In genomic region chr19:55369651-55370304, GRCh38 we compare ENCODE assay signal across 8 cellular contexts. TPM values are rescaled to one million over a fixed set of nuclear protein-coding genes. Genes with fewer than 3 reads are reported as not detected.
DNase-seq lines count a peak whose midpoint lies in the region; ATAC-seq and TF ChIP-seq lines count a peak whose summit lies in the region.

No MANE protein-coding gene starts in this region.

- ATAC-seq in GM18498 (IDR thresholded peaks at IDR 0.05; ENCODE audit: unreplicated experiment) = no peak

- no peaks in the 10 kb centered on the region for H3K9me3 ChIP-seq in suprapubic skin

- 2% methylated on average over 28 of the region's 59 CpGs for WGBS in suprapubic skin

- DNase-seq in activated CD4-positive, alpha-beta T cell treated with anti-CD3 and anti-CD28 coated beads for 4 hours = peak; percentile 23 to 32
- DNase-seq in activated CD4-positive, alpha-beta T cell treated with anti-CD3 and anti-CD28 coated beads for 1 hour = no peak
- peak; percentile 30 for DNase-seq in NCI-H510A treated with DMSO at 0.1 percent for 48 hours (lab: John Stamatoyannopoulos, UW)
- peak; percentile 51 for DNase-seq in activated naive CD8-positive, alpha-beta T cell treated with anti-CD3 and anti-CD28 coated beads for 36 hours
- no peak for DNase-seq in suprapubic skin (ENCODE audit: low spot score in 2 of 2)
- no peak for DNase-seq in NCI-H2081 (lab: John Stamatoyannopoulos, UW)

- H3K27ac ChIP-seq in suprapubic skin = no peak overlapping the region

- TF ChIP-seq CTCF in suprapubic skin (IDR thresholded peaks at IDR 0.05) = no peak

- peaks cover 73% of the 10 kb centered on the region for H3K27me3 ChIP-seq in suprapubic skin

- no peak for TF ChIP-seq EP300 in suprapubic skin (IDR thresholded peaks at IDR 0.05)

- TF ChIP-seq POLR2A in suprapubic skin (IDR thresholded peaks at IDR 0.05) = no peak

- peaks cover 13% of the 10 kb centered on the region for H3K4me1 Mint-ChIP-seq in activated naive CD8-positive, alpha-beta T cell treated with anti-CD3 and anti-CD28 coated beads for 36 hours

- H3K27me3 Mint-ChIP-seq in activated naive CD8-positive, alpha-beta T cell treated with anti-CD3 and anti-CD28 coated beads for 36 hours = peaks cover 65% of the 10 kb centered on the region

- no peaks in the 10 kb centered on the region for H3K9me3 Mint-ChIP-seq in activated naive CD8-positive, alpha-beta T cell treated with anti-CD3 and anti-CD28 coated beads for 36 hours

- peaks cover 27% of the 10 kb centered on the region for H3K4me1 ChIP-seq in suprapubic skin

- no peak overlapping the region for H3K27ac Mint-ChIP-seq in activated naive CD8-positive, alpha-beta T cell treated with anti-CD3 and anti-CD28 coated beads for 36 hours

- H3K4me3 Mint-ChIP-seq in activated naive CD8-positive, alpha-beta T cell treated with anti-CD3 and anti-CD28 coated beads for 36 hours = peak overlapping the region; percentile 75

- no peaks in the 10 kb centered on the region for H3K36me3 ChIP-seq in suprapubic skin

- H3K4me3 ChIP-seq in iPS-11a (ENCODE audit: low read depth, low read length) = peak overlapping the region; percentile 39
- H3K4me3 ChIP-seq in suprapubic skin = peak overlapping the region; percentile 37

- H3K36me3 Mint-ChIP-seq in activated naive CD8-positive, alpha-beta T cell treated with anti-CD3 and anti-CD28 coated beads for 36 hours = no peaks in the 10 kb centered on the region

RNA-seq across cellular contexts. Expression of gene IL11, which starts 0.5 kb away (rescaled TPM):
- total RNA-seq in activated naive CD8-positive, alpha-beta T cell treated with anti-CD3 and anti-CD28 coated beads for 36 hours = not detected
- total RNA-seq in suprapubic skin = 1 to 10 TPM in 3 of 4 donors, under 1 TPM in 1; 0.97 to 1.7 (median 1.2) TPM

RNA-seq across cellular contexts. Expression of gene GARIN5B, which starts 6.7 kb away (rescaled TPM):
- not detected for total RNA-seq in activated naive CD8-positive, alpha-beta T cell treated with anti-CD3 and anti-CD28 coated beads for 36 hours
- not detected for total RNA-seq in suprapubic skin

RNA-seq across cellular contexts. Expression of gene TMEM190, which starts 6.8 kb away (rescaled TPM):
- total RNA-seq in activated naive CD8-positive, alpha-beta T cell treated with anti-CD3 and anti-CD28 coated beads for 36 hours = not detected
- total RNA-seq in suprapubic skin = not detected

RNA-seq across cellular contexts. Expression of gene TMEM238, which starts 14.3 kb away (rescaled TPM):
- 10 to 100 TPM; 10.1 to 10.8 TPM for total RNA-seq in activated naive CD8-positive, alpha-beta T cell treated with anti-CD3 and anti-CD28 coated beads for 36 hours
- total RNA-seq in suprapubic skin = 10 to 100 TPM in 3 of 4 donors, 1 to 10 TPM in 1; 6.3 to 37.1 (median 29.3) TPM

RNA-seq across cellular contexts. Expression of gene COX6B2, which starts 15.3 kb away (rescaled TPM):
- total RNA-seq in activated naive CD8-positive, alpha-beta T cell treated with anti-CD3 and anti-CD28 coated beads for 36 hours = not detected
- total RNA-seq in suprapubic skin = 1 to 10 TPM in 3 of 4 donors, under 1 TPM in 1; 0.47 to 1.9 (median 1.3) TPM

Comparison
In these comparisons a context has a peak if more than half of its experiments do, and no peak if none do; other contexts are left out.
1. DNase-seq: peak in activated CD4-positive, alpha-beta T cell treated with anti-CD3 and anti-CD28 coated beads for 4 hours (2 of 2), NCI-H510A treated with DMSO at 0.1 percent for 48 hours (single experiment) and activated naive CD8-positive, alpha-beta T cell treated with anti-CD3 and anti-CD28 coated beads for 36 hours (single experiment); none in activated CD4-positive, alpha-beta T cell treated with anti-CD3 and anti-CD28 coated beads for 1 hour (single experiment), suprapubic skin (0 of 2) and NCI-H2081 (0 of 2).